In the genomic region with DNA sequence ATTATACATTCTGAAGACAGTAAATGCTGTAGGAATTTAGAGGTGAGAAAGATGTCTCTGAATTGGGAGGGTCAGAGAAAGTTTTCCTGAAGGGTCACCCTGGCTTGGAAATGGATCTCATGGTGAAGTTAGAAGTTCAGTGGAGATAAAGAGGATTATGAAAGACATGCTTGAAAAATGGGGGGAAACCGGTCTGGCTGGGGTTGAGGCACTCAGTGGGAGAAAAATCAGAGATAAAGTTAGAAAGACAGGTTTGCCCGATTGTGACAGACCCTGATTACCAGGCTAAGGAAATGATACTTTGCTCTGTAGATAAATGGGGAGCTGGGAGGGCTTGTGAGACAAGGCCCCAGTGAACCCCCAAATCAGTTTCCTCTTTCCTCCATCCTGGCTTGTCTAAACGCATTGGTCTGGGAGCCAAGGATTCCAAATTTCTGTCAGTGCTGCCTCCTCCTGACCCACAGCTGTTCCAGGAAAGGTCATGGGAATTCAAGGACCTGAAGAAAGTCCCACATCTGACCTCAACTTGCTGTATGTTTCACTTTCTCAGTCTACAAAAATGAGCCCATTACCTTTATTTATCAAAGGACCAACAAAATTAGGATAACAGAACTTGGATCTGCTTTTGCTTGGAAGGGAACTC, we compare ENCODE assay signal across 13 cellular contexts. TPM values are rescaled to one million over a fixed set of nuclear protein-coding genes. Genes with fewer than 3 reads are reported as not detected.
DNase-seq lines count a peak whose midpoint lies in the region; ATAC-seq and TF ChIP-seq lines count a peak whose summit lies in the region.
"Had no signal": no experiment of that assay in that cellular context is flagged by ENCODE, and none has a peak within 500 bp of the region (broad histone marks: within the 10 kb centered on the region; RNA-seq: fewer than 3 reads in every experiment).

No MANE protein-coding gene starts in this region.

- H2AK9ac ChIP-seq in IMR-90 (replicated peaks; ENCODE audit: low read depth, low read length, poor library complexity), result peak overlapping the region; percentile 31

- H3K9me3 ChIP-seq in IMR-90 (ENCODE audit: control insufficient read depth, insufficient read depth, low read length) (no peaks in the 10 kb centered on the region), osteoblast (ENCODE audit: low read depth, low read length) (no peaks in the 10 kb centered on the region)

- H3K18ac ChIP-seq in IMR-90 (ENCODE audit: low read depth, low read length), result no peak overlapping the region

- no peak for TF ChIP-seq RAD21 in IMR-90 (IDR thresholded peaks at IDR 0.05; ENCODE audit: low read length)

- no peak overlapping the region for H2BK15ac ChIP-seq in IMR-90 (ENCODE audit: low read depth, low read length)

- dilution Hi-C loops in IMR-90 (cut with HindIII; ENCODE audit: low sequenced_read_pairs, unreplicated experiment), result no loop called here

- H3K79me1 ChIP-seq in IMR-90 (ENCODE audit: low read depth in 1 of 2, low read length in 2 of 2), result no peaks in the 10 kb centered on the region

- H2BK120ac ChIP-seq in IMR-90 (ENCODE audit: low read depth, low read length), result no peak overlapping the region

- no peak overlapping the region for H2AK5ac ChIP-seq in IMR-90 (ENCODE audit: low read depth, low read length)

- intact Hi-C loops in IMR-90 (cut with micrococcal nuclease) (no loop called here), Right ventricle myocardium superior (cut with DNase I) (loop anchor here (2.0 kb wide), 1 partner anchor 24 kb away; no protein-coding TSS in a partner anchor)

- no peak for TF ChIP-seq CTCF in IMR-90 (conservative IDR thresholded peaks at IDR 0.05; ENCODE audit: low read depth, low read length)
- no peak for TF ChIP-seq CTCF in osteoblast (IDR thresholded peaks at IDR 0.05; ENCODE audit: extremely low read depth, low read depth, low read length)

- H3K36me3 ChIP-seq in IMR-90 (ENCODE audit: control insufficient read depth, insufficient read depth, low read length), result no peaks in the 10 kb centered on the region
- H3K36me3 ChIP-seq in osteoblast (ENCODE audit: insufficient read depth, low read length), result no peaks in the 10 kb centered on the region

- H2BK20ac ChIP-seq in IMR-90 (ENCODE audit: low read depth, low read length), result no peak overlapping the region

- no peak overlapping the region for H4K5ac ChIP-seq in IMR-90 (ENCODE audit: low read depth, low read length)

- H3K4me1 ChIP-seq in IMR-90 (ENCODE audit: control insufficient read depth, insufficient read depth, low read length) (peaks cover 2% of the 10 kb centered on the region; the same call in 1 of the 2 replicates), osteoblast (ENCODE audit: insufficient read depth, low read length) (peaks cover 12% of the 10 kb centered on the region)

- no peak overlapping the region for H3K27ac ChIP-seq in IMR-90 (ENCODE audit: insufficient read depth, low read length)
- H3K27ac ChIP-seq in osteoblast (ENCODE audit: low read depth, low read length), result no peak overlapping the region

- CTCF ChIA-PET in IMR-90 (lab: Yijun Ruan, JAX), result interaction anchor here (3.7 kb wide), 1 partner anchor 24 kb away, joined by 37 read pairs; no protein-coding TSS in a partner anchor

- H3K79me2 ChIP-seq in osteoblast (ENCODE audit: insufficient read depth, low read length), result no peaks in the 10 kb centered on the region

- no peak for TF ChIP-seq POLR2A in IMR-90 (IDR thresholded peaks at IDR 0.05; ENCODE audit: low read depth, low read length)

- H4K91ac ChIP-seq in IMR-90 (ENCODE audit: insufficient read depth, low read depth, low read length), result no peak overlapping the region

- H2AFZ ChIP-seq in IMR-90 (replicated peaks; ENCODE audit: low read length, poor library complexity) (peak overlapping the region; percentile 83), osteoblast (ENCODE audit: low read length) (peak overlapping the region; percentile 16)

- H3K14ac ChIP-seq in IMR-90 (replicated peaks; ENCODE audit: low read depth, low read length), result no peak overlapping the region

- H4K20me1 ChIP-seq in IMR-90 (ENCODE audit: insufficient read depth, low read length), result no peaks in the 10 kb centered on the region
- no peaks in the 10 kb centered on the region for H4K20me1 ChIP-seq in osteoblast (ENCODE audit: insufficient read depth, low read length)

- no peaks in the 10 kb centered on the region for H3K9me1 ChIP-seq in IMR-90 (ENCODE audit: insufficient read depth, low read length)

- H3K27me3 ChIP-seq in IMR-90 (ENCODE audit: control insufficient read depth, insufficient read depth, low read length) (peaks cover 39% of the 10 kb centered on the region), osteoblast (ENCODE audit: insufficient read depth, low read length) (peaks cover 24% of the 10 kb centered on the region)

- no peak for DNase-seq in IMR-90
- no peak for DNase-seq in Right ventricle myocardium superior
- no peak for DNase-seq in osteoblast (ENCODE audit: insufficient read length, low spot score, missing footprints)
- no peak for DNase-seq in COLO668 (lab: John Stamatoyannopoulos, UW; ENCODE audit: unreplicated experiment)
- DNase-seq: ACHN; activated CD8-positive, alpha-beta memory T cell treated with anti-CD3 and anti-CD28 coated beads, Interleukin-2, amount 50 U/mL, for 48 hours; central memory CD4-positive, alpha-beta T cell; NCI-H1048; stimulated activated CD8-positive, alpha-beta memory T cell treated with anti-CD3 and anti-CD28 coated beads, Interleukin-4, amount 100 ng/mL, for 48 hours had no signal

- no peak overlapping the region for H2BK5ac ChIP-seq in IMR-90 (ENCODE audit: low read depth, low read length, poor library complexity, severe bottlenecking)

- WGBS in IMR-90 (ENCODE audit: extremely low coverage in 2 of 2, insufficient read length in 1 of 2), 2 experiments, result 0% methylated on average over 1 of the region's 3 CpGs; no CpG with 5 or more reads in 1 of the 2 experiments

- H4K8ac ChIP-seq in IMR-90 (ENCODE audit: low read depth in 2 of 2, low read length in 2 of 2), result no peak overlapping the region

- POLR2A ChIA-PET in IMR-90 (lab: Charles Lee; ENCODE audit: unreplicated experiment), result no interaction called here

- H3K56ac ChIP-seq in IMR-90 (ENCODE audit: extremely low read depth, insufficient read depth, low read length), result no peak overlapping the region

- H3K9ac ChIP-seq in IMR-90 (ENCODE audit: low read depth, low read length), result no peak overlapping the region

- H3K23ac ChIP-seq in IMR-90 (ENCODE audit: low read depth, low read length), result no peak overlapping the region; the same call in 1 of the 2 replicates

- H3K4me3 ChIP-seq in IMR-90 (ENCODE audit: insufficient read depth, low read depth, low read length), result no peak overlapping the region
- no peak overlapping the region for H3K4me3 ChIP-seq in osteoblast (ENCODE audit: insufficient read depth, low read length)

- H3K4me2 ChIP-seq in IMR-90 (ENCODE audit: low read depth, low read length) (no peak overlapping the region), osteoblast (ENCODE audit: insufficient read depth, low read length) (peak overlapping the region; percentile 10)

- no peak for ATAC-seq in IMR-90 (ENCODE audit: low read depth)
- ATAC-seq in Right ventricle myocardium superior (ENCODE audit: poor library complexity), result peak; percentile 33
- no peak for ATAC-seq in HG02678 (IDR thresholded peaks at IDR 0.05; ENCODE audit: unreplicated experiment)
- no peak for ATAC-seq in HG03095 (IDR thresholded peaks at IDR 0.05; ENCODE audit: unreplicated experiment)

- BruUV-seq in IMR-90 (replicated peaks; lab: Mats Ljungman, UMichigan), result no TSS peak

- in situ Hi-C loops in IMR-90 (cut with MboI; ENCODE audit: low sequenced_read_pairs), result no loop called here

- H3K4ac ChIP-seq in IMR-90 (ENCODE audit: low read depth, low read length), result no peak overlapping the region

TF ChIP-seq in IMR-90, 13 proteins besides CTCF, POLR2A, EP300 and RAD21:
- TF ChIP-seq FOS (IDR thresholded peaks at IDR 0.05; ENCODE audit: low read depth, low read length) (no peak), RFX5 (IDR thresholded peaks at IDR 0.05; ENCODE audit: low read depth, low read length) (no peak)

RNA-seq across cellular contexts. Expression of a gene that starts 3.6 kb away (rescaled TPM):
- total RNA-seq in IMR-90 (2012; rRNA removed), result not detected in 2 replicates
- not detected in 2 replicates for polyA plus RNA-seq in IMR-90 (2012; rRNA removed)
- polyA plus RNA-seq in IMR-90 (2012; cell fraction: cytosol; rRNA removed), result not detected in 2 replicates
- not detected in 2 replicates for polyA plus RNA-seq in IMR-90 (2012; cell fraction: nucleus; rRNA removed; ENCODE audit: low replicate concordance)
- total RNA-seq in Right ventricle myocardium superior, result not detected
- total RNA-seq in osteoblast, result not detected in 2 replicates
- total RNA-seq: osteocyte; T-helper 1 cell treated with Interleukin-12 subunit alpha and Interleukin-12 subunit beta and Interleukin-4 antibody, amounts not matched to agents 30 ng/mL and 1 ng/mL, for 36 hours had no signal

RNA-seq across cellular contexts. Expression of a gene that starts 3.9 kb away (rescaled TPM):
- total RNA-seq in IMR-90 (2012; rRNA removed) (not detected in 2 replicates), Right ventricle myocardium superior (not detected), osteoblast (not detected in 2 replicates)
- not detected in 2 replicates for polyA plus RNA-seq in IMR-90 (2012; rRNA removed)
- polyA plus RNA-seq in IMR-90 (2012; cell fraction: cytosol; rRNA removed), result not detected in 2 replicates
- 0.08 and 0.16 TPM in 2 replicates for polyA plus RNA-seq in IMR-90 (2012; cell fraction: nucleus; rRNA removed; ENCODE audit: low replicate concordance)
- total RNA-seq: osteocyte; T-helper 1 cell treated with Interleukin-12 subunit alpha and Interleukin-12 subunit beta and Interleukin-4 antibody, amounts not matched to agents 30 ng/mL and 1 ng/mL, for 36 hours had no signal

RNA-seq across cellular contexts. Expression of a gene that starts 8.5 kb away (rescaled TPM):
- total RNA-seq in IMR-90 (2012; rRNA removed) (not detected in 2 replicates), Right ventricle myocardium superior (0.81 TPM), osteoblast (not detected in 2 replicates)
- polyA plus RNA-seq in IMR-90 (2012; rRNA removed), result not detected in 2 replicates
- not detected in 2 replicates for polyA plus RNA-seq in IMR-90 (2012; cell fraction: cytosol; rRNA removed)
- not detected in 2 replicates for polyA plus RNA-seq in IMR-90 (2012; cell fraction: nucleus; rRNA removed; ENCODE audit: low replicate concordance)
- total RNA-seq: osteocyte; T-helper 1 cell treated with Interleukin-12 subunit alpha and Interleukin-12 subunit beta and Interleukin-4 antibody, amounts not matched to agents 30 ng/mL and 1 ng/mL, for 36 hours had no signal

RNA-seq across cellular contexts. Expression of a gene that starts 13.7 kb away (rescaled TPM):
- 0.36 and 0.56 TPM in 2 replicates for total RNA-seq in IMR-90 (2012; rRNA removed)
- polyA plus RNA-seq in IMR-90 (2012; rRNA removed), result 1.2 and 1.5 TPM in 2 replicates
- 0.63 and 1.0 TPM in 2 replicates for polyA plus RNA-seq in IMR-90 (2012; cell fraction: cytosol; rRNA removed)
- 2.1 and 2.8 TPM in 2 replicates for polyA plus RNA-seq in IMR-90 (2012; cell fraction: nucleus; rRNA removed; ENCODE audit: low replicate concordance)
- total RNA-seq in Right ventricle myocardium superior, result 327 TPM
- total RNA-seq in osteoblast, result under 0.01 TPM in 1 of 2 replicates, not detected in the other

RNA-seq across cellular contexts. Expression of a gene that starts 19.1 kb away (rescaled TPM):
- total RNA-seq in IMR-90 (2012; rRNA removed) (not detected in 2 replicates), Right ventricle myocardium superior (not detected), osteoblast (not detected in 2 replicates)
- not detected in 2 replicates for polyA plus RNA-seq in IMR-90 (2012; rRNA removed)
- not detected in 2 replicates for polyA plus RNA-seq in IMR-90 (2012; cell fraction: cytosol; rRNA removed)
- not detected in 2 replicates for polyA plus RNA-seq in IMR-90 (2012; cell fraction: nucleus; rRNA removed; ENCODE audit: low replicate concordance)
- total RNA-seq: osteocyte; T-helper 1 cell treated with Interleukin-12 subunit alpha and Interleukin-12 subunit beta and Interleukin-4 antibody, amounts not matched to agents 30 ng/mL and 1 ng/mL, for 36 hours had no signal
